Comparison of ENCODE assay signal across 27 cellular contexts in the genomic region with DNA sequence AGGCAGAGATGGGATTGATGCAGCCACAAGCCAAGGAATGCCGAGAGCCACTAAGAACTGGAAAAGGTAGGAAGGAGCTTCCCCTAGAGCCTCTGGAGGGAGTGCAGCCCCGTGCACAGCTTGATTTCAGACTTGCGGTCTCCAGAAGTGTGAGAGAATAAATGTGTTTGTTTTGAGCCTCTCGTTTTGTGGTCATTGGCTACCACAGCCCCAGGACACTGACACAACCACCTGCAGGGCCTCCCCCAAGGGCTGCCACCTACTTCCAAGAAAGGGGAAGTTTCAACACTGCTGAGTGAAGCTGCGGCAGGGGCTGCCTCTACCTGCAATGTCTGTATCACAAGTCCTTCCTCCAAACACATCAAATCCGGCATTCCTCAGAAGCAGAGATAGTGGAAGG.
"Had no signal": no experiment of that assay in that cellular context is flagged by ENCODE, and none has a peak within 500 bp of the region (broad histone marks: within the 10 kb centered on the region; RNA-seq: fewer than 3 reads in every experiment).

No MANE protein-coding gene starts in this region.

- H3K4me3 ChIP-seq: SJSA1 had no signal

- DNase-seq: activated B cell treated with CpG ODN at 0.5 μM for 24 hours; activated CD4-positive, alpha-beta memory T cell treated with anti-CD3 and anti-CD28 coated beads for 36 hours; activated CD4-positive, alpha-beta T cell treated with anti-CD3 and anti-CD28 coated beads for 1 hour; activated CD4-positive, alpha-beta T cell treated with anti-CD3 and anti-CD28 coated beads, Interleukin-2, amount 10 ng/mL, durations not matched to agents 24 days and 14 days; activated gamma-delta T cell treated with Interleukin-2 at 50 U/mL for 16 hours; activated naive CD4-positive, alpha-beta T cell treated with anti-CD3 and anti-CD28 coated beads, Interleukin-2, amount 10 ng/mL, durations not matched to agents 7 days and 5 days; activated naive CD8-positive, alpha-beta T cell treated with anti-CD3 and anti-CD28 coated beads for 36 hours; activated T-cell treated with anti-CD3 and anti-CD28 coated beads for 4 hours; activated T-cell treated with anti-CD3 and anti-CD28 coated beads, Interleukin-2, amount 50 U/mL, for 48 hours; brain microvascular endothelial cell; cerebellar nuclear complex; IMR-90; KG1; NCI-H1048; NCI-H146; NCI-H1930; NCI-H2107; NCI-H2171 treated with DMSO at 0.1 percent for 48 hours; NCI-H345; NCI-H510A; NCI-H526 treated with DMSO at 0.1 percent for 48 hours; NCI-H82; PC-3; SHP77; SW 1271 had no signal

- ATAC-seq: PC-3, SK-N-SH treated with all-trans-retinoic acid at 6 μM for 48 hours had no signal

- H3K27me3 ChIP-seq: brain microvascular endothelial cell, SJSA1 had no signal

- H3K36me3 ChIP-seq: brain microvascular endothelial cell, SJSA1 had no signal

- H3K9me3 ChIP-seq: SJSA1 had no signal

- H3K27ac ChIP-seq: brain microvascular endothelial cell, SJSA1 had no signal
